In the genomic region with DNA sequence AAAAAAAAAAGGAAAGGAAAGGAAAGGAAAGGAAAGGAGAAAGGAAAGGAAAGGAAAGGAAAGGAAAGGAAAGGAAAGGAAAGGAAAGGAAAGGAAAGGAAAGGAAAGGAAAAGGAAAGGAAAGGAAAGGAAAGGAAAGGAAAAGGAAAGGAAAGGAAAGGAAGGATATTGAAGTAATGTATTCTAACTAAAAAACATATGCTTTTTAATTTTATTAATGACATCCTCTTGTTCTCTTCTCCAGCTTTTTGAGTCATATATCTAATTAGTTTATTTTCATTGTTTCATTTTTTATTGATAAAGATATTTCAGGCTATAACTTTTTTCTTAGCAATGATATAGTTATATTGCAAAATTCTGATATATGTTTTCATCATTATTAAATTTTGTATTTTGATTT, we compare ENCODE assay signal across 7 cellular contexts.
A peak's percentile ranks its signal among the peaks of the same experiment; 100 is the strongest.
DNase-seq lines count a peak whose midpoint lies in the region; ATAC-seq, FAIRE-seq and TF ChIP-seq lines count a peak whose summit lies in the region.
"Not testable (repeated sequence)": the region's sequence is repeated elsewhere in the genome, so short reads cannot be mapped to it uniquely, and the experiment has no call there.

No MANE protein-coding gene starts in this region.

- not testable (repeated sequence) for H3K9me3 Mint-ChIP-seq in activated T-cell treated with anti-CD3 and anti-CD28 coated beads, Interleukin-2, amount 50 U/mL, for 24 hours; activated T-helper 17 cell treated with anti-CD3 and anti-CD28 coated beads, Interleukin-2, amount 50 U/mL, for 72 hours; activated naive CD8-positive, alpha-beta T cell treated with anti-CD3 and anti-CD28 coated beads for 36 hours

- not testable (repeated sequence) for H3K36me3 Mint-ChIP-seq in T-helper 17 cell (ENCODE audit: low read depth); activated T-cell treated with anti-CD3 and anti-CD28 coated beads, Interleukin-2, amount 50 U/mL, for 24 hours (ENCODE audit: low read depth); activated T-helper 17 cell treated with anti-CD3 and anti-CD28 coated beads, Interleukin-2, amount 50 U/mL, for 72 hours (ENCODE audit: low read depth); activated naive CD8-positive, alpha-beta T cell treated with anti-CD3 and anti-CD28 coated beads for 36 hours

- H3K4me1 Mint-ChIP-seq in T-helper 17 cell: not testable (repeated sequence)
- H3K4me1 Mint-ChIP-seq in activated T-cell treated with anti-CD3 and anti-CD28 coated beads, Interleukin-2, amount 50 U/mL, for 24 hours (ENCODE audit: low read depth): peaks cover 33% of the 10 kb centered on the region
- H3K4me1 Mint-ChIP-seq in activated T-helper 17 cell treated with anti-CD3 and anti-CD28 coated beads, Interleukin-2, amount 50 U/mL, for 72 hours: peaks cover 13% of the 10 kb centered on the region
- H3K4me1 Mint-ChIP-seq in activated naive CD8-positive, alpha-beta T cell treated with anti-CD3 and anti-CD28 coated beads for 36 hours: peaks cover 12% of the 10 kb centered on the region

- peak overlapping the region; percentile 65; the same call in 1 of the 2 replicates for H2AFZ ChIP-seq in Loucy (ENCODE audit: low read length)

- ATAC-seq in T-helper 17 cell; activated T-helper 17 cell treated with anti-CD3 and anti-CD28 coated beads, Interleukin-2, amount 50 U/mL, for 72 hours (replicated peaks); pancreas: not testable (repeated sequence)

- H3K4me1 ChIP-seq in Loucy (ENCODE audit: insufficient read depth, low read length, poor library complexity, severe bottlenecking): peaks cover 30% of the 10 kb centered on the region
- H3K4me1 ChIP-seq in kidney (ENCODE audit: control insufficient read depth in 1 of 2, insufficient read depth in 1 of 2, low read depth in 1 of 2, low read length in 2 of 2); pancreas: not testable (repeated sequence)

- not testable (repeated sequence) for H3K27me3 ChIP-seq in Loucy (ENCODE audit: insufficient read depth, low read length, poor library complexity, severe bottlenecking); pancreas

- not testable (repeated sequence) for H3K9me2 ChIP-seq in Loucy (replicated peaks; ENCODE audit: low read depth, low read length)

- peak overlapping the region; percentile 47 for H3K4me2 ChIP-seq in Loucy (ENCODE audit: low read depth, low read length, poor library complexity, severe bottlenecking)

- H3K9ac ChIP-seq in Loucy (ENCODE audit: low read depth, low read length, poor library complexity, severe bottlenecking): peak overlapping the region; percentile 44
- H3K9ac ChIP-seq in kidney (ENCODE audit: low read length in 2 of 2): not testable (repeated sequence)

- not testable (repeated sequence) for H3K9me3 ChIP-seq in Loucy (ENCODE audit: insufficient read depth, low read depth, low read length); T-helper 17 cell (ENCODE audit: control insufficient read depth, low read length, poor library complexity, severe bottlenecking); kidney (ENCODE audit: control insufficient read depth in 1 of 2, low read length in 2 of 2); pancreas

- H3K4me3 Mint-ChIP-seq in T-helper 17 cell; activated T-cell treated with anti-CD3 and anti-CD28 coated beads, Interleukin-2, amount 50 U/mL, for 24 hours; activated naive CD8-positive, alpha-beta T cell treated with anti-CD3 and anti-CD28 coated beads for 36 hours: not testable (repeated sequence)
- H3K4me3 Mint-ChIP-seq in activated T-helper 17 cell treated with anti-CD3 and anti-CD28 coated beads, Interleukin-2, amount 50 U/mL, for 72 hours: peak overlapping the region; percentile 59

- H3K4me3 ChIP-seq in Loucy (ENCODE audit: low read length, poor library complexity, severe bottlenecking): peak overlapping the region; percentile 53
- not testable (repeated sequence) for H3K4me3 ChIP-seq in kidney (ENCODE audit: low read length in 2 of 2); pancreas

- H3K27ac ChIP-seq in kidney (ENCODE audit: low read depth in 2 of 2, low read length in 2 of 2); pancreas: not testable (repeated sequence)

- H3F3A ChIP-seq in Loucy (ENCODE audit: low read depth): not testable (repeated sequence)

- TF ChIP-seq CTCF in Loucy (conservative IDR thresholded peaks at IDR 0.05; ENCODE audit: low read length); kidney (IDR thresholded peaks at IDR 0.05; ENCODE audit: borderline replicate concordance, extremely low read depth, insufficient read depth); pancreas (IDR thresholded peaks at IDR 0.05): not testable (repeated sequence)

- FAIRE-seq in kidney (lab: Jason Lieb, UNC) (peak; percentile 53), pancreas (lab: Jason Lieb, UNC) (peak; percentile 17)

- H3K79me2 ChIP-seq in Loucy (ENCODE audit: insufficient read depth, low read length): not testable (repeated sequence)

- H4K20me1 ChIP-seq in Loucy (ENCODE audit: insufficient read depth, low read length, poor library complexity, severe bottlenecking): not testable (repeated sequence)

- intact Hi-C loops in kidney (cut with DNase I); pancreas (cut with DNase I): not testable (repeated sequence)

- H3K27ac Mint-ChIP-seq in T-helper 17 cell: peak overlapping the region; percentile 86
- peak overlapping the region; percentile 90 for H3K27ac Mint-ChIP-seq in activated T-cell treated with anti-CD3 and anti-CD28 coated beads, Interleukin-2, amount 50 U/mL, for 24 hours
- H3K27ac Mint-ChIP-seq in activated T-helper 17 cell treated with anti-CD3 and anti-CD28 coated beads, Interleukin-2, amount 50 U/mL, for 72 hours: peak overlapping the region; percentile 85
- peak overlapping the region; percentile 78 for H3K27ac Mint-ChIP-seq in activated naive CD8-positive, alpha-beta T cell treated with anti-CD3 and anti-CD28 coated beads for 36 hours

- H3K36me3 ChIP-seq in Loucy (ENCODE audit: insufficient read depth, low read length); kidney (ENCODE audit: control insufficient read depth in 1 of 2, insufficient read depth in 2 of 2, low read length in 2 of 2); pancreas: not testable (repeated sequence)

- not testable (repeated sequence) for H3K27me3 Mint-ChIP-seq in T-helper 17 cell; activated T-cell treated with anti-CD3 and anti-CD28 coated beads, Interleukin-2, amount 50 U/mL, for 24 hours; activated T-helper 17 cell treated with anti-CD3 and anti-CD28 coated beads, Interleukin-2, amount 50 U/mL, for 72 hours; activated naive CD8-positive, alpha-beta T cell treated with anti-CD3 and anti-CD28 coated beads for 36 hours

- DNase-seq in T-helper 17 cell; activated T-cell treated with anti-CD3 and anti-CD28 coated beads, Interleukin-2, amount 50 U/mL, for 24 hours; activated naive CD8-positive, alpha-beta T cell treated with anti-CD3 and anti-CD28 coated beads for 36 hours; kidney; pancreas: not testable (repeated sequence)
